Comparison of ENCODE assay signal across 1 cellular context in genomic region chr16:23678430-23679273, GRCh38.
TF ChIP-seq lines count a peak whose summit lies in the region.

PLK1 (plus strand) TSS chr16:23678889; CDS start chr16:23678933, 44 bp downstream.

TF ChIP-seq in HepG2, 621 proteins besides CTCF, POLR2A, EP300 and RAD21 (continued from another document and continues in another):
- 0 out of 2 replicates have a peak, but pooled peaks have one; percentile 79 for TF ChIP-seq ZNF33A (CRISPR knock-in tag; IDR thresholded peaks at IDR 0.05; ENCODE audit: borderline replicate concordance)
- no peak for TF ChIP-seq MZF1 (CRISPR knock-in tag; IDR thresholded peaks at IDR 0.05; ENCODE audit: borderline replicate concordance)
- no peak; the same call in 1 of the 2 replicates for TF ChIP-seq MIER3 (CRISPR knock-in tag; IDR thresholded peaks at IDR 0.05; ENCODE audit: borderline replicate concordance)
- TF ChIP-seq CENPBD1 (CRISPR knock-in tag; IDR thresholded peaks at IDR 0.05; ENCODE audit: borderline replicate concordance, low read depth), result no peak
- peak; percentile 64; the same call in 1 of the 2 replicates for TF ChIP-seq DZIP1 (CRISPR knock-in tag; IDR thresholded peaks at IDR 0.05)
- TF ChIP-seq ZNF430 (CRISPR knock-in tag; IDR thresholded peaks at IDR 0.05), result peak; percentile 94
- peak; percentile 99 for TF ChIP-seq ZBTB2 (CRISPR knock-in tag; IDR thresholded peaks at IDR 0.05; ENCODE audit: low read depth)
- no peak for TF ChIP-seq WIZ (CRISPR knock-in tag; IDR thresholded peaks at IDR 0.05)
- no peak for TF ChIP-seq IRF9 (CRISPR knock-in tag; IDR thresholded peaks at IDR 0.05; ENCODE audit: borderline replicate concordance)
- peak; percentile 97 for TF ChIP-seq ZNF143 (CRISPR knock-in tag; IDR thresholded peaks at IDR 0.05)
- peak; percentile 83 for TF ChIP-seq GABPB1 (CRISPR knock-in tag; IDR thresholded peaks at IDR 0.05)
- TF ChIP-seq AFF4 (CRISPR knock-in tag; IDR thresholded peaks at IDR 0.05), result no peak; the same call in none of the 2 replicates
- TF ChIP-seq ZEB1 (IDR thresholded peaks at IDR 0.05; ENCODE audit: insufficient replicate concordance, low read depth), result peak; percentile 53
- no peak for TF ChIP-seq ZNF512 (CRISPR knock-in tag; IDR thresholded peaks at IDR 0.05)
- TF ChIP-seq HOXA9 (CRISPR knock-in tag; IDR thresholded peaks at IDR 0.05; ENCODE audit: borderline replicate concordance), result peak; percentile 100
- TF ChIP-seq MEF2D (CRISPR knock-in tag; IDR thresholded peaks at IDR 0.05), result no peak
- TF ChIP-seq ZNF678 (CRISPR knock-in tag; IDR thresholded peaks at IDR 0.05), result no peak
- TF ChIP-seq HIC2 (CRISPR knock-in tag; IDR thresholded peaks at IDR 0.05; ENCODE audit: low read depth), result 0 out of 2 replicates have a peak, but pooled peaks have one; percentile 27
- no peak for TF ChIP-seq ZKSCAN5 (CRISPR knock-in tag; IDR thresholded peaks at IDR 0.05)
- TF ChIP-seq MXI1 (IDR thresholded peaks at IDR 0.05; ENCODE audit: borderline replicate concordance, low read depth, low read length), result peak; percentile 100
- TF ChIP-seq ZNF318 (CRISPR knock-in tag; IDR thresholded peaks at IDR 0.05), result 0 out of 2 replicates have a peak, but pooled peaks have one; percentile 27
- no peak for TF ChIP-seq ZNF570 (CRISPR knock-in tag; IDR thresholded peaks at IDR 0.05; ENCODE audit: borderline replicate concordance)
- peak; percentile 84; the same call in 1 of the 2 replicates for TF ChIP-seq ZNF766 (CRISPR knock-in tag; IDR thresholded peaks at IDR 0.05; ENCODE audit: borderline replicate concordance)
- peak; percentile 100 for TF ChIP-seq ZSCAN5A (CRISPR knock-in tag; IDR thresholded peaks at IDR 0.05; ENCODE audit: borderline replicate concordance)
- peak; percentile 99 for TF ChIP-seq KMT2A (CRISPR knock-in tag; IDR thresholded peaks at IDR 0.05)
- TF ChIP-seq ZGPAT (CRISPR knock-in tag; IDR thresholded peaks at IDR 0.05), result peak; percentile 94
